Comparison of ENCODE assay signal across 13 cellular contexts in the genomic region with DNA sequence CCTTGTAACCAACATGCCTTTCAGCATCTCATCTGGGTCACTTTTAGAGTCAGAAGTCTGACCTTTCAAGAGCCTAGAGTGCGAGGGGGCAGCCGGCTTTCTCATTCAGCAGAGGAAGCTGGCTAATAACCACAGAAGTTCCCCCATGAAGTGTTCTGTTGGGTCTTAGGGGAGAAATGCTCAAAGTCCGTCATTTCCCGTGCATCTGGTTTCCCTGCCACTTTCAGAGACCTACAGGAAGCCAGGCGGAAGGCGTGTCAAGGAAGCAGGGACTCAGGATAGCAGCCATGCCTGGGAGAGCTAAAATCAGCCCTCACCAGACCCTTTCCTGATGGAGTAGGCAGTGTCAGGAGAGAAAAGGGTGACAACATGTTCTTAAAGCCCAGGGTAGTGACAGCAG.
A peak's percentile ranks its signal among the peaks of the same experiment; 100 is the strongest.
DNase-seq lines count a peak whose midpoint lies in the region; ATAC-seq and TF ChIP-seq lines count a peak whose summit lies in the region.
"Had no signal": no experiment of that assay in that cellular context is flagged by ENCODE, and none has a peak within 500 bp of the region (broad histone marks: within the 10 kb centered on the region; RNA-seq: fewer than 3 reads in every experiment).

No MANE protein-coding gene starts in this region.

- peaks cover 21% of the 10 kb centered on the region for H3K4me1 Mint-ChIP-seq in endothelial cell (ENCODE audit: unreplicated experiment)
- peaks cover 27 to 49% (median 46%) of the 10 kb centered on the region in 3 donors for H3K4me1 Mint-ChIP-seq in CD8-positive, alpha-beta memory T cell

- ATAC-seq in GM19025 (IDR thresholded peaks at IDR 0.05; ENCODE audit: low read depth, unreplicated experiment) (peak; percentile 23), HG02981 (IDR thresholded peaks at IDR 0.05; ENCODE audit: unreplicated experiment) (peak; percentile 31), sciatic nerve (peak; percentile 50), GM21717 (IDR thresholded peaks at IDR 0.05; ENCODE audit: unreplicated experiment) (no peak)
- ATAC-seq: foreskin keratinocyte had no signal

- DNase-seq in endothelial cell (ENCODE audit: low spot score) (peak; percentile 38), sciatic nerve (ENCODE audit: low spot score) (no peak), Peyer's patch (no peak), NCI-H2107 treated with DMSO at 0.1 percent for 48 hours (lab: John Stamatoyannopoulos, UW; ENCODE audit: unreplicated experiment) (no peak)
- no peak for DNase-seq in CD8-positive, alpha-beta memory T cell
- DNase-seq: foreskin keratinocyte; posterior cingulate gyrus; stimulated activated CD4-positive, alpha-beta T cell treated with anti-CD3 and anti-CD28 coated beads, Interleukin-4, amount 100 ng/mL, for 4 hours; T-helper 9 cell had no signal

- H3K4me3 ChIP-seq in CD8-positive, alpha-beta memory T cell (ENCODE audit: low read length): no peak overlapping the region
- H3K4me3 ChIP-seq in Peyer's patch: no peak overlapping the region

- H3K4me3 Mint-ChIP-seq in endothelial cell (ENCODE audit: unreplicated experiment): no peak overlapping the region
- peak overlapping the region in 1 of 7 donors; percentile 5 for H3K4me3 Mint-ChIP-seq in CD8-positive, alpha-beta memory T cell
- H3K4me3 Mint-ChIP-seq: IgD-negative memory B cell had no signal

- intact Hi-C loops in sciatic nerve (cut with DNase I): no loop called here

- H3K36me3 ChIP-seq in CD8-positive, alpha-beta memory T cell (ENCODE audit: insufficient read depth, low read length): no peaks in the 10 kb centered on the region
- H3K36me3 ChIP-seq in Peyer's patch: no peaks in the 10 kb centered on the region

- H3K27me3 Mint-ChIP-seq in endothelial cell (ENCODE audit: unreplicated experiment): peaks cover 4% of the 10 kb centered on the region
- H3K27me3 Mint-ChIP-seq in CD8-positive, alpha-beta memory T cell: peaks cover 0 to 1% of the 10 kb centered on the region in 2 donors

- TF ChIP-seq CTCF in endothelial cell (IDR thresholded peaks at IDR 0.05; ENCODE audit: unreplicated experiment) (no peak), Peyer's patch (IDR thresholded peaks at IDR 0.05) (no peak)

- H3K9me3 ChIP-seq in CD8-positive, alpha-beta memory T cell (ENCODE audit: low read length): no peaks in the 10 kb centered on the region
- H3K9me3 ChIP-seq in Peyer's patch: no peaks in the 10 kb centered on the region

- H3K9me3 Mint-ChIP-seq in endothelial cell (ENCODE audit: unreplicated experiment): no peaks in the 10 kb centered on the region
- H3K9me3 Mint-ChIP-seq in CD8-positive, alpha-beta memory T cell: no peaks in the 10 kb centered on the region
- H3K9me3 Mint-ChIP-seq: IgD-negative memory B cell had no signal

- H3K36me3 Mint-ChIP-seq in endothelial cell (ENCODE audit: low read depth, unreplicated experiment): no peaks in the 10 kb centered on the region
- H3K36me3 Mint-ChIP-seq in CD8-positive, alpha-beta memory T cell: peaks cover 0 to 9% (median 2%) of the 10 kb centered on the region in 3 donors
- H3K36me3 Mint-ChIP-seq: IgD-negative memory B cell had no signal

- H3K27me3 ChIP-seq in CD8-positive, alpha-beta memory T cell (ENCODE audit: insufficient read depth, low read length, poor library complexity, severe bottlenecking): no peaks in the 10 kb centered on the region
- H3K27me3 ChIP-seq in Peyer's patch: no peaks in the 10 kb centered on the region
- H3K27me3 ChIP-seq: foreskin keratinocyte had no signal

- peak overlapping the region; percentile 87 for H3K27ac Mint-ChIP-seq in endothelial cell (ENCODE audit: unreplicated experiment)
- H3K27ac Mint-ChIP-seq in CD8-positive, alpha-beta memory T cell: peak overlapping the region in 4 of 8 donors; percentile 57 to 69 (median 67)
- H3K27ac Mint-ChIP-seq: IgD-negative memory B cell had no signal

- H3K27ac ChIP-seq in CD8-positive, alpha-beta memory T cell (ENCODE audit: low read depth, low read length): no peak overlapping the region
- H3K27ac ChIP-seq in Peyer's patch: peak overlapping the region in 1 of 4 donors; percentile 4
- H3K27ac ChIP-seq: foreskin keratinocyte had no signal

- CTCF ChIA-PET in CD8-positive, alpha-beta memory T cell (lab: Charles Lee): no interaction called here

- POLR2A ChIA-PET in CD8-positive, alpha-beta memory T cell (lab: Charles Lee): no interaction called here

- no peaks in the 10 kb centered on the region for H3K4me1 ChIP-seq in CD8-positive, alpha-beta memory T cell (ENCODE audit: insufficient read depth, low read length)
- H3K4me1 ChIP-seq in Peyer's patch: no peaks in the 10 kb centered on the region
- H3K4me1 ChIP-seq: foreskin keratinocyte had no signal

- no peak for TF ChIP-seq POLR2A in Peyer's patch (IDR thresholded peaks at IDR 0.05)
